Comparison of ENCODE assay signal across 15 cellular contexts in genomic region chr11:78840190-78840589, GRCh38.
DNase-seq lines count a peak whose midpoint lies in the region; ATAC-seq and TF ChIP-seq lines count a peak whose summit lies in the region.
"Had no signal": no experiment of that assay in that cellular context is flagged by ENCODE, and none has a peak within 500 bp of the region (broad histone marks: within the 10 kb centered on the region; RNA-seq: fewer than 3 reads in every experiment).

No MANE protein-coding gene starts in this region.

- H3K4me3 ChIP-seq in AG09309 (ENCODE audit: control insufficient read depth, low read depth, low read length), result no peak overlapping the region
- H3K4me3 ChIP-seq in gastroesophageal sphincter, result no peak overlapping the region
- no peak overlapping the region for H3K4me3 ChIP-seq in rectal smooth muscle tissue (ENCODE audit: low read length)
- no peak overlapping the region for H3K4me3 ChIP-seq in dorsolateral prefrontal cortex
- H3K4me3 ChIP-seq: BLaER1 treated with 17β-estradiol and CSF1 and Interleukin-3, amounts not matched to agents 10 nM and 100 nM had no signal

- TF ChIP-seq EP300 in gastroesophageal sphincter (IDR thresholded peaks at IDR 0.05), result no peak

- peak overlapping the region; percentile 50 to 69 (median 66) for H3K27ac ChIP-seq in gastroesophageal sphincter
- H3K27ac ChIP-seq in rectal smooth muscle tissue (ENCODE audit: low read depth, low read length), result peak overlapping the region; percentile 53
- peak overlapping the region in 3 of 59 donors; percentile 2 to 35 (median 24) for H3K27ac ChIP-seq in dorsolateral prefrontal cortex
- H3K27ac ChIP-seq: BLaER1 treated with 17β-estradiol and CSF1 and Interleukin-3, amounts not matched to agents 10 nM and 100 nM had no signal

- intact Hi-C loops in dorsolateral prefrontal cortex (cut with DNase I), result loop anchor here in 1 of 2 donors (5.0 kb wide), 1 partner anchor 53 kb away; no protein-coding TSS in a partner anchor

- no peaks in the 10 kb centered on the region for H3K9me3 ChIP-seq in gastroesophageal sphincter
- H3K9me3 ChIP-seq: BLaER1 treated with 17β-estradiol and CSF1 and Interleukin-3, amounts not matched to agents 10 nM and 100 nM had no signal

- ATAC-seq in gastroesophageal sphincter (peak; percentile 50), HG03354 (IDR thresholded peaks at IDR 0.05; ENCODE audit: poor library complexity, severe bottlenecking, unreplicated experiment) (no peak), HG02642 (IDR thresholded peaks at IDR 0.05; ENCODE audit: poor library complexity, unreplicated experiment) (no peak), GM21786 (IDR thresholded peaks at IDR 0.05; ENCODE audit: unreplicated experiment) (no peak)
- ATAC-seq: left colon had no signal

- WGBS in gastroesophageal sphincter (ENCODE audit: low coverage in 1 of 2), 2 donors, result 23 to 28% methylated on average over 3 of the region's 3 CpGs

- TF ChIP-seq POLR2A in gastroesophageal sphincter (IDR thresholded peaks at IDR 0.05), result no peak

- no peaks in the 10 kb centered on the region for H3K27me3 ChIP-seq in gastroesophageal sphincter
- no peaks in the 10 kb centered on the region for H3K27me3 ChIP-seq in rectal smooth muscle tissue (ENCODE audit: control insufficient read depth, insufficient read depth, low read length)
- H3K27me3 ChIP-seq in dorsolateral prefrontal cortex, result no peaks in the 10 kb centered on the region
- H3K27me3 ChIP-seq: BLaER1 treated with 17β-estradiol and CSF1 and Interleukin-3, amounts not matched to agents 10 nM and 100 nM had no signal

- H3K9ac ChIP-seq in rectal smooth muscle tissue (ENCODE audit: low read length), result no peak overlapping the region
- H3K9ac ChIP-seq: BLaER1 treated with 17β-estradiol and CSF1 and Interleukin-3, amounts not matched to agents 10 nM and 100 nM had no signal

- H3K36me3 ChIP-seq in gastroesophageal sphincter, result no peaks in the 10 kb centered on the region
- no peaks in the 10 kb centered on the region for H3K36me3 ChIP-seq in rectal smooth muscle tissue (ENCODE audit: control insufficient read depth, insufficient read depth, low read length)
- H3K36me3 ChIP-seq: BLaER1 treated with 17β-estradiol and CSF1 and Interleukin-3, amounts not matched to agents 10 nM and 100 nM had no signal

- peaks cover 0 to 20% (median 3%) of the 10 kb centered on the region in 3 donors for H3K4me1 ChIP-seq in gastroesophageal sphincter
- peaks cover 18% of the 10 kb centered on the region for H3K4me1 ChIP-seq in rectal smooth muscle tissue (ENCODE audit: control insufficient read depth, insufficient read depth, low read length)

- TF ChIP-seq CTCF in AG09309 (IDR thresholded peaks at IDR 0.05; ENCODE audit: control insufficient read depth, insufficient read depth, low read depth, low read length, missing control alignments), result no peak
- no peak for TF ChIP-seq CTCF in gastroesophageal sphincter (IDR thresholded peaks at IDR 0.05)
- no peak for TF ChIP-seq CTCF in dorsolateral prefrontal cortex (IDR thresholded peaks at IDR 0.05 in 54 of 56, conservative IDR thresholded peaks at IDR 0.05 in 2 of 56; ENCODE audit: low read depth in 1 of 56, partially characterized antibody in 56 of 56)

- DNase-seq in AG09309 (ENCODE audit: low read depth) (peak; percentile 85), amniotic epithelial cell (ENCODE audit: low read depth) (peak; percentile 29), dorsolateral prefrontal cortex (no peak)
- DNase-seq: activated CD4-positive, alpha-beta memory T cell treated with anti-CD3 and anti-CD28 coated beads, Interleukin-2, amount 10 ng/mL, durations not matched to agents 7 days and 5 days; cortex of kidney; left colon; NCI-H1105; NCI-H446; nucleus accumbens had no signal

Comparison
In these comparisons a context has a peak if more than half of its experiments do, and no peak if none do; other contexts are left out.
1. DNase-seq: peak in AG09309 (single experiment) and amniotic epithelial cell (single experiment); none in dorsolateral prefrontal cortex (0 of 10).